ENCODE assay signal across 9 cellular contexts in the genomic region with DNA sequence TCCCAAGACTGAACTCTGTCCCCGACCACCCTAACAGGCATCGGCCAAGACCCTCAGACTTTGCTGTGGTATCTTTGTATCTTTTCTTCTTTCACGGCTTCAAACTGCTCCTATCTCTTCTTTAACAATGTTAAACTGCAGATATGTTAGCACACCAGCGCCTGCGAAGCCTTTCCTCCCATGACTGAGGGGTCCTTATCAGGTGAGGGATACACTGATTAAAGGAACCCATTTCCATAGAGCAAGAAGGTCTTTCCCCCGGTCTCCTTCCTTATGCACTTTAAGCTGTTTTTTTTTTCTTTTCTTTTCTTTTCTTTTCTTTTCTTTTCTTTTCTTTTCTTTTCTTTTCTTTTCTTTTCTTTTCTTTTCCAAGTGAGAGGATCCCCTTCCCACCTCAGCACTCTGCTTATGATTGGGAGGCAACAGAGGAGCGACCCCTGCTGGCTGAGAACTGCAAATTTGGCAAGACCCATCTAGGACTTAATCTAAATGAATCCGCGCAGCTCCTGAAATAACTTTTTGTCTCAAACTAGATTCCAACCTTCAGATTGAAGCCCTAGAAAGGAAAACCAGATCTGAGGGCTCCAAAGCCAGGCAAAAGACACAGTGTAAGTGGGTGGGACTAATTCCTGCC.
A peak's percentile ranks its signal among the peaks of the same experiment; 100 is the strongest.
DNase-seq lines count a peak whose midpoint lies in the region; ATAC-seq and TF ChIP-seq lines count a peak whose summit lies in the region.
"Had no signal": no experiment of that assay in that cellular context is flagged by ENCODE, and none has a peak within 500 bp of the region (broad histone marks: within the 10 kb centered on the region; RNA-seq: fewer than 3 reads in every experiment).

No MANE protein-coding gene starts in this region.

- no peak overlapping the region for H3K27ac ChIP-seq in Panc1 (ENCODE audit: low read length)
- no peak overlapping the region for H3K27ac ChIP-seq in upper lobe of left lung
- H3K27ac ChIP-seq: SJSA1 had no signal

- in situ Hi-C loops in Panc1 (cut with HindIII; ENCODE audit: low pct_unique_long_range_greater_than_20kb, low sequenced_read_pairs) = no loop called here

- no peak for TF ChIP-seq POLR2A in upper lobe of left lung (IDR thresholded peaks at IDR 0.05)

- H3K9me3 ChIP-seq in Panc1 (ENCODE audit: control insufficient read depth, insufficient read depth, low read depth, low read length) (no peaks in the 10 kb centered on the region), upper lobe of left lung (peaks cover 0 to 4% (median 0%) of the 10 kb centered on the region in 4 donors)

- no TSS peak for BruUV-seq in Panc1 (replicated peaks; lab: Mats Ljungman, UMichigan)

- ATAC-seq in Right ventricle myocardium superior (ENCODE audit: poor library complexity) (no peak), left ventricle myocardium superior (no peak), Panc1 (no peak), upper lobe of left lung (ENCODE audit: low FRiP score in 2 of 2) (no peak), GM21381 (IDR thresholded peaks at IDR 0.05; ENCODE audit: unreplicated experiment) (no peak), GM19397 (IDR thresholded peaks at IDR 0.05; ENCODE audit: unreplicated experiment) (no peak)

- no peaks in the 10 kb centered on the region for H3K27me3 ChIP-seq in Panc1 (ENCODE audit: control insufficient read depth, insufficient read depth, low read length)
- H3K27me3 ChIP-seq in upper lobe of left lung = no peaks in the 10 kb centered on the region
- H3K27me3 ChIP-seq: SJSA1 had no signal

- H3K4me3 ChIP-seq in Panc1 (ENCODE audit: low read depth in 2 of 2, low read length in 2 of 2) = no peak overlapping the region
- H3K4me3 ChIP-seq in foreskin fibroblast (ENCODE audit: low read depth in 1 of 2, low read length in 2 of 2) = no peak overlapping the region
- no peak overlapping the region for H3K4me3 ChIP-seq in upper lobe of left lung
- H3K4me3 ChIP-seq: SJSA1 had no signal

- WGBS in upper lobe of left lung, 2 donors = 77 to 85% methylated on average over 9 of the region's 9 CpGs

- CTCF ChIA-PET in Panc1 (lab: Charles Lee) = no interaction called here

- intact Hi-C loops in Right ventricle myocardium superior (cut with DNase I) (no loop called here), left ventricle myocardium superior (cut with micrococcal nuclease) (no loop called here), Panc1 (cut with micrococcal nuclease; ENCODE audit: unreplicated experiment) (no loop called here)

- no peak for TF ChIP-seq EP300 in upper lobe of left lung (IDR thresholded peaks at IDR 0.05)

- TF ChIP-seq CTCF in Panc1 (IDR thresholded peaks at IDR 0.05) = peak; percentile 75
- TF ChIP-seq CTCF in foreskin fibroblast (IDR thresholded peaks at IDR 0.05; ENCODE audit: low read depth, low read length) = peak; percentile 44
- peak in 4 of 6 experiments; percentile 6 to 31 (median 13) for TF ChIP-seq CTCF in upper lobe of left lung (IDR thresholded peaks at IDR 0.05)

- POLR2A ChIA-PET in Panc1 (lab: Charles Lee) = no interaction called here

- H3K36me3 ChIP-seq in Panc1 (ENCODE audit: control insufficient read depth, insufficient read depth, low read length) (no peaks in the 10 kb centered on the region), upper lobe of left lung (no peaks in the 10 kb centered on the region)
- H3K36me3 ChIP-seq: SJSA1 had no signal

- H3K4me1 ChIP-seq in Panc1 (ENCODE audit: control insufficient read depth, insufficient read depth, low read length) (no peaks in the 10 kb centered on the region), upper lobe of left lung (peaks cover 0 to 6% (median 0%) of the 10 kb centered on the region in 4 donors)

- peak; percentile 43 for DNase-seq in Right ventricle myocardium superior
- DNase-seq in left ventricle myocardium superior = no peak
- peak; percentile 10 for DNase-seq in Panc1 (ENCODE audit: low read depth, low spot score)
- DNase-seq in foreskin fibroblast = peak in 1 of 2 donors; percentile 47
- no peak for DNase-seq in upper lobe of left lung
- DNase-seq in occipital lobe (lab: John Stamatoyannopoulos, UW) = no peak

Comparison
In these comparisons a context has a peak if more than half of its experiments do, and no peak if none do; other contexts are left out.
1. DNase-seq: peak in Right ventricle myocardium superior (single experiment) and Panc1 (single experiment); none in left ventricle myocardium superior (single experiment), upper lobe of left lung (0 of 2) and occipital lobe (single experiment).
2. CTCF ChIP-seq: peak in every context shown above with its lines; median percentile 75 in Panc1; 44 in foreskin fibroblast; 13 in upper lobe of left lung.